1 cellular context compared by ENCODE assay signal in genomic region chr6:89950879-89951391, GRCh38.
TF ChIP-seq lines count a peak whose summit lies in the region.

No MANE protein-coding gene starts in this region.

TF ChIP-seq in HepG2, 621 proteins besides CTCF, POLR2A, EP300 and RAD21 (continued from another document):
- TF ChIP-seq HNF4G (IDR thresholded peaks at IDR 0.05; ENCODE audit: borderline replicate concordance, low read depth, low read length) (no peak), HNF4G (CRISPR knock-in tag; IDR thresholded peaks at IDR 0.05; ENCODE audit: borderline replicate concordance, low read depth) (no peak), ZNF782 (CRISPR knock-in tag; IDR thresholded peaks at IDR 0.05; ENCODE audit: borderline replicate concordance) (no peak), ZNF207 (IDR thresholded peaks at IDR 0.05; ENCODE audit: borderline replicate concordance) (no peak), ZNF775 (CRISPR knock-in tag; IDR thresholded peaks at IDR 0.05; ENCODE audit: borderline replicate concordance) (no peak), DDIT3 (CRISPR knock-in tag; IDR thresholded peaks at IDR 0.05) (no peak), TEAD2 (CRISPR knock-in tag; IDR thresholded peaks at IDR 0.05) (no peak), CCAR2 (optimal IDR thresholded peaks at IDR 0.05; ENCODE audit: low read depth, low read length) (no peak), RAD51 (IDR thresholded peaks at IDR 0.05; ENCODE audit: borderline replicate concordance) (no peak), ZNF777 (CRISPR knock-in tag; IDR thresholded peaks at IDR 0.05) (no peak), FOXM1 (CRISPR knock-in tag; IDR thresholded peaks at IDR 0.05) (no peak), SETDB1 (CRISPR knock-in tag; IDR thresholded peaks at IDR 0.05; ENCODE audit: borderline replicate concordance) (no peak), PHF8 (CRISPR knock-in tag; IDR thresholded peaks at IDR 0.05) (no peak), ZNF598 (CRISPR knock-in tag; IDR thresholded peaks at IDR 0.05; ENCODE audit: borderline replicate concordance) (no peak)
